Comparison of ENCODE assay signal across 9 cellular contexts in the genomic region with DNA sequence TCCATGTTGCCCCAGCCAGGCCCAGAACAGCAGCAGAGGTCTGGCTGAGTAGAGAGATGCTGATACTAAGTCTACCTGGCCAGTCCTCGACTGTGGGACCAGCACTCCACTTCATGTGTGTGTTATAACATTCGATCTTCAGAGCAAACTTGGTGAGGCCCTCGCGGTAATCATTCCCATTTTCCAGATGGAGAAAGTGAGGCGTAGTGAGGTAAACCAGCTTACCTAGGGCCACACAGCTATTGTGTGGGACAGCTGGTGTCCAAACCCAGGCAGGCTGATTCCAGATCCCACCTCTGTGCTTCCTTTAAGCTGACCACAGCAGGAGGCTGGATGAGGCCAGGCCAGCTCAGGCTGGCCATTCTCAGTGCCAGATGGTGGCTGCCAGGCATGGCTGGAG. TPM values are rescaled to one million over a fixed set of nuclear protein-coding genes. Genes with fewer than 3 reads are reported as not detected.
"Had no signal": no experiment of that assay in that cellular context is flagged by ENCODE, and none has a peak within 500 bp of the region (broad histone marks: within the 10 kb centered on the region; RNA-seq: fewer than 3 reads in every experiment).

No MANE protein-coding gene starts in this region.

- ATAC-seq: GM23338 had no signal

- H3K27ac ChIP-seq: KMS-11 had no signal

- H3K4me3 ChIP-seq: GM23338 had no signal

- FAIRE-seq: H1, H54, HTR-8/SVneo had no signal

- DNase-seq: H9, HCEC 1CT, KBM-7 had no signal

RNA-seq across cellular contexts. Expression of a gene that starts 47.7 kb away (rescaled TPM):
- total RNA-seq: HT-29 had no signal
